ENCODE assay signal across 1 cellular context in genomic region chr6:114159727-114160126, GRCh38.
TF ChIP-seq lines count a peak whose summit lies in the region.

No MANE protein-coding gene starts in this region.

TF ChIP-seq in HepG2, 621 proteins besides CTCF, POLR2A, EP300 and RAD21 (continued from another document):
- TF ChIP-seq RERE (CRISPR knock-in tag; IDR thresholded peaks at IDR 0.05; ENCODE audit: low read depth) = peak; percentile 83
- peak; percentile 87 for TF ChIP-seq GFI1 (CRISPR knock-in tag; IDR thresholded peaks at IDR 0.05; ENCODE audit: borderline replicate concordance)
- TF ChIP-seq, protein P1, sequence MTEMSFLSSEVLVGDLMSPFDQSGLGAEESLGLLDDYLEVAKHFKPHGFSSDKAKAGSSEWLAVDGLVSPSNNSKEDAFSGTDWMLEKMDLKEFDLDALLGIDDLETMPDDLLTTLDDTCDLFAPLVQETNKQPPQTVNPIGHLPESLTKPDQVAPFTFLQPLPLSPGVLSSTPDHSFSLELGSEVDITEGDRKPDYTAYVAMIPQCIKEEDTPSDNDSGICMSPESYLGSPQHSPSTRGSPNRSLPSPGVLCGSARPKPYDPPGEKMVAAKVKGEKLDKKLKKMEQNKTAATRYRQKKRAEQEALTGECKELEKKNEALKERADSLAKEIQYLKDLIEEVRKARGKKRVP (CRISPR knock-in tag; IDR thresholded peaks at IDR 0.05) = 0 out of 4 replicates have a peak, but pooled peaks of 1 of the 2 experiments have one; percentile 36
- peak; percentile 71 for TF ChIP-seq ARID5B (CRISPR knock-in tag; IDR thresholded peaks at IDR 0.05)
- peak; percentile 54; the same call in 1 of the 2 replicates for TF ChIP-seq ZNF609 (CRISPR knock-in tag; IDR thresholded peaks at IDR 0.05; ENCODE audit: borderline replicate concordance)
- no peak for TF ChIP-seq ZSCAN25 (CRISPR knock-in tag; IDR thresholded peaks at IDR 0.05)
- no peak for TF ChIP-seq FOXP1 (IDR thresholded peaks at IDR 0.05)
- peak; percentile 63; the same call in 1 of the 2 replicates for TF ChIP-seq FOXP1 (CRISPR knock-in tag; IDR thresholded peaks at IDR 0.05)
- TF ChIP-seq HHEX (CRISPR knock-in tag; IDR thresholded peaks at IDR 0.05) = peak; percentile 93
- TF ChIP-seq, protein P2, sequence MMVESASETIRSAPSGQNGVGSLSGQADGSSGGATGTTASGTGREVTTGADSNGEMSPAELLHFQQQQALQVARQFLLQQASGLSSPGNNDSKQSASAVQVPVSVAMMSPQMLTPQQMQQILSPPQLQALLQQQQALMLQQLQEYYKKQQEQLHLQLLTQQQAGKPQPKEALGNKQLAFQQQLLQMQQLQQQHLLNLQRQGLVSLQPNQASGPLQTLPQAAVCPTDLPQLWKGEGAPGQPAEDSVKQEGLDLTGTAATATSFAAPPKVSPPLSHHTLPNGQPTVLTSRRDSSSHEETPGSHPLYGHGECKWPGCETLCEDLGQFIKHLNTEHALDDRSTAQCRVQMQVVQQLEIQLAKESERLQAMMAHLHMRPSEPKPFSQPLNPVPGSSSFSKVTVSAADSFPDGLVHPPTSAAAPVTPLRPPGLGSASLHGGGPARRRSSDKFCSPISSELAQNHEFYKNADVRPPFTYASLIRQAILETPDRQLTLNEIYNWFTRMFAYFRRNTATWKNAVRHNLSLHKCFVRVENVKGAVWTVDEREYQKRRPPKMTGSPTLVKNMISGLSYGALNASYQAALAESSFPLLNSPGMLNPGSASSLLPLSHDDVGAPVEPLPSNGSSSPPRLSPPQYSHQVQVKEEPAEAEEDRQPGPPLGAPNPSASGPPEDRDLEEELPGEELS (CRISPR knock-in tag; IDR thresholded peaks at IDR 0.05) = no peak
- peak; percentile 28; the same call in 1 of the 2 replicates for TF ChIP-seq BCL6 (CRISPR knock-in tag; IDR thresholded peaks at IDR 0.05)
- TF ChIP-seq ZNF768 (CRISPR knock-in tag; IDR thresholded peaks at IDR 0.05) = no peak
- no peak for TF ChIP-seq RXRA (CRISPR knock-in tag; IDR thresholded peaks at IDR 0.05)
- 0 out of 2 replicates have a peak, but pooled peaks have one; percentile 12 for TF ChIP-seq SOX5 (CRISPR knock-in tag; IDR thresholded peaks at IDR 0.05; ENCODE audit: borderline replicate concordance)
- TF ChIP-seq GATAD2A (CRISPR knock-in tag; IDR thresholded peaks at IDR 0.05) = peak; percentile 54; the same call in 1 of the 2 replicates
- TF ChIP-seq EEA1 (CRISPR knock-in tag; IDR thresholded peaks at IDR 0.05; ENCODE audit: borderline replicate concordance) = no peak
- no peak for TF ChIP-seq IRF2 (CRISPR knock-in tag; IDR thresholded peaks at IDR 0.05)
- TF ChIP-seq SOX6 (IDR thresholded peaks at IDR 0.05) = no peak
- TF ChIP-seq SOX6 (CRISPR knock-in tag; IDR thresholded peaks at IDR 0.05) = peak; percentile 37; the same call in 1 of the 2 replicates
- no peak for TF ChIP-seq ZNF292 (CRISPR knock-in tag; IDR thresholded peaks at IDR 0.05; ENCODE audit: borderline replicate concordance, low read depth)
- no peak for TF ChIP-seq HDAC2 (CRISPR knock-in tag; IDR thresholded peaks at IDR 0.05)
- peak; percentile 58; the same call in 1 of the 2 replicates for TF ChIP-seq NFIC (IDR thresholded peaks at IDR 0.05; ENCODE audit: low read length)
- TF ChIP-seq FOXA3 (CRISPR knock-in tag; IDR thresholded peaks at IDR 0.05) = peak; percentile 67; the same call in 1 of the 2 replicates
- no peak for TF ChIP-seq ZNF350 (CRISPR knock-in tag; IDR thresholded peaks at IDR 0.05; ENCODE audit: borderline replicate concordance, low read depth)
- TF ChIP-seq ZFP41 (CRISPR knock-in tag; IDR thresholded peaks at IDR 0.05; ENCODE audit: borderline replicate concordance) = no peak
- peak; percentile 64; the same call in 1 of the 2 replicates for TF ChIP-seq HMG20A (CRISPR knock-in tag; IDR thresholded peaks at IDR 0.05; ENCODE audit: borderline replicate concordance)
- no peak for TF ChIP-seq ZMYM3 (CRISPR knock-in tag; IDR thresholded peaks at IDR 0.05)
- TF ChIP-seq SOX13 (IDR thresholded peaks at IDR 0.05) = no peak
- TF ChIP-seq SOX13 (CRISPR knock-in tag; conservative IDR thresholded peaks at IDR 0.05 in 1 of 2, IDR thresholded peaks at IDR 0.05 in 1 of 2) = peak in 1 of 2 experiments; percentile 32; a peak in 1 of 4 replicates
TF ChIP-seq in HepG2: peak in this region for 16.
